In genomic region chr9:76691761-76692313, GRCh38 we compare ENCODE assay signal across 8 cellular contexts.
DNase-seq lines count a peak whose midpoint lies in the region; ATAC-seq, FAIRE-seq and TF ChIP-seq lines count a peak whose summit lies in the region.

No MANE protein-coding gene starts in this region.

- no peaks in the 10 kb centered on the region for H3K36me3 ChIP-seq in CD8-positive, alpha-beta memory T cell (ENCODE audit: insufficient read depth, low read length)

- no peaks in the 10 kb centered on the region for H3K9me3 Mint-ChIP-seq in CD8-positive, alpha-beta memory T cell

- TF ChIP-seq CTCF in astrocyte of the spinal cord (IDR thresholded peaks at IDR 0.05; ENCODE audit: low read depth, low read length), result no peak

- POLR2A ChIA-PET in CD8-positive, alpha-beta memory T cell (lab: Charles Lee), result no interaction called here

- peaks cover 17 to 58% of the 10 kb centered on the region in 2 donors for H3K27me3 Mint-ChIP-seq in CD8-positive, alpha-beta memory T cell

- no peak for FAIRE-seq in GM12892 (lab: Jason Lieb, UNC)

- H3K36me3 Mint-ChIP-seq in CD8-positive, alpha-beta memory T cell, result no peaks in the 10 kb centered on the region

- peak overlapping the region in 1 of 8 donors; percentile 59 for H3K27ac Mint-ChIP-seq in CD8-positive, alpha-beta memory T cell

- peaks cover 6 to 10% (median 7%) of the 10 kb centered on the region in 3 donors for H3K4me1 Mint-ChIP-seq in CD8-positive, alpha-beta memory T cell

- ATAC-seq in HG02870 (IDR thresholded peaks at IDR 0.05; ENCODE audit: unreplicated experiment), result no peak

- CTCF ChIA-PET in CD8-positive, alpha-beta memory T cell (lab: Charles Lee), result interaction anchor here (1.7 kb wide), 1 partner anchor 9 kb away, joined by 4 read pairs; no protein-coding TSS in a partner anchor

- no peak for DNase-seq in CD8-positive, alpha-beta memory T cell
- DNase-seq in NCI-H146 treated with DMSO at 0.1 percent for 48 hours (lab: John Stamatoyannopoulos, UW; ENCODE audit: unreplicated experiment) (peak; percentile 68), astrocyte of the spinal cord (ENCODE audit: low read depth, low spot score) (peak; percentile 22), middle frontal gyrus (ENCODE audit: extremely low spot score, low spot score) (peak; percentile 51), SK-N-DZ (ENCODE audit: low spot score) (no peak), GM12892 (ENCODE audit: insufficient read length) (no peak), NCI-H1436 treated with DMSO at 0.1 percent for 48 hours (lab: John Stamatoyannopoulos, UW) (no peak)

- no peak overlapping the region for H3K4me3 ChIP-seq in CD8-positive, alpha-beta memory T cell (ENCODE audit: low read length)
- peak overlapping the region; percentile 51 for H3K4me3 ChIP-seq in astrocyte of the spinal cord (ENCODE audit: low read depth, low read length)

- no peaks in the 10 kb centered on the region for H3K4me1 ChIP-seq in CD8-positive, alpha-beta memory T cell (ENCODE audit: insufficient read depth, low read length)

- TF ChIP-seq POLR2A in GM12892 (IDR thresholded peaks at IDR 0.05; ENCODE audit: low read depth, low read length), result no peak

- no peaks in the 10 kb centered on the region for H3K27me3 ChIP-seq in CD8-positive, alpha-beta memory T cell (ENCODE audit: insufficient read depth, low read length, poor library complexity, severe bottlenecking)

- H3K27ac ChIP-seq in CD8-positive, alpha-beta memory T cell (ENCODE audit: low read depth, low read length), result no peak overlapping the region

- in situ Hi-C loops in astrocyte of the spinal cord (cut with HindIII; ENCODE audit: low sequenced_read_pairs), result no loop called here

- H3K4me3 Mint-ChIP-seq in CD8-positive, alpha-beta memory T cell, result peak overlapping the region; percentile 11 to 83 (median 64)

- H3K9me3 ChIP-seq in CD8-positive, alpha-beta memory T cell (ENCODE audit: low read length), result no peaks in the 10 kb centered on the region

Comparison
In these comparisons a context has a peak if more than half of its experiments do, and no peak if none do; other contexts are left out.
1. DNase-seq: peak in NCI-H146 treated with DMSO at 0.1 percent for 48 hours (single experiment), astrocyte of the spinal cord (single experiment) and middle frontal gyrus (single experiment); none in CD8-positive, alpha-beta memory T cell (0 of 5), SK-N-DZ (single experiment), GM12892 (single experiment) and NCI-H1436 treated with DMSO at 0.1 percent for 48 hours (single experiment).